Comparison of ENCODE assay signal across 22 cellular contexts in the genomic region with DNA sequence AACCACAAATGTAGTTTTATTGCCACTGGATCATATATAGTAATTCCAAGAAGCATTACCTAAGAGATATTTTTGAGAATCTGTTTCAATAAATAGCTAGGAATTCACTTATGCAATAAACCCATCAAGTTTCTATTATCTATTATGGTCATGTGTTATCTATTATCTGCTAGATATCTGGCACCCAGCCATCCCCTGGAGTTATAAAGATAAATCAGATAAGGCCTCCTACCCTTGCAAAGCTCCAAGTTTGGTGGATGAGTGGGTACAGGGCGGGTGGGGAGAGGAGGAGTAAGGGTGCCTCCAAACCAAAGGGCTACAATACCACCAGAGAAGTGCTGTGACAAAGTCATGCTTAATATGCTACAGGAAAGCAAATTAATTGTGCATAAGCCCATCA. TPM values are rescaled to one million over a fixed set of nuclear protein-coding genes. Genes with fewer than 3 reads are reported as not detected.
DNase-seq lines count a peak whose midpoint lies in the region; ATAC-seq, FAIRE-seq and TF ChIP-seq lines count a peak whose summit lies in the region.
"Had no signal": no experiment of that assay in that cellular context is flagged by ENCODE, and none has a peak within 500 bp of the region (broad histone marks: within the 10 kb centered on the region; RNA-seq: fewer than 3 reads in every experiment).

No MANE protein-coding gene starts in this region.

- intact Hi-C loops in adrenal gland (cut with DNase I) = no loop called here

- dilution Hi-C loops in keratinocyte (cut with MboI; ENCODE audit: extremely low pct_ligation_motif_present, low sequenced_read_pairs) = no loop called here

- H3K9ac ChIP-seq in BLaER1 (no peak overlapping the region), keratinocyte (ENCODE audit: control insufficient read depth, extremely low read depth, insufficient read depth, low read length) (no peak overlapping the region)

- no peaks in the 10 kb centered on the region for H3K79me2 ChIP-seq in keratinocyte (ENCODE audit: control insufficient read depth, insufficient read depth, low read length)

- FAIRE-seq in keratinocyte (lab: Jason Lieb, UNC) = no peak
- FAIRE-seq: A549, H54 had no signal

- DNase-seq in M059J (ENCODE audit: low read depth) (peak; percentile 42), adrenal gland (peak in 6 of 7 donors; percentile 34 to 80 (median 54)), keratinocyte (ENCODE audit: low read depth, low spot score) (peak; percentile 15), NCI-H446 treated with DMSO at 0.1 percent for 48 hours (lab: John Stamatoyannopoulos, UW) (no peak)
- no peak for DNase-seq in activated CD4-positive, CD25-positive, alpha-beta regulatory T cell treated with anti-CD3 and anti-CD28 coated beads, Interleukin-2, amount 50 U/mL, for 72 hours
- no peak for DNase-seq in effector memory CD4-positive, alpha-beta T cell
- DNase-seq: C1 segment of cervical spinal cord; Calu3; CD8-positive, alpha-beta memory T cell; DMS153; Karpas-422; MG63; NCI-H1694 treated with DMSO at 0.1 percent for 48 hours; NCI-H2081 treated with DMSO at 0.1 percent for 48 hours; NCI-H2171 treated with DMSO at 0.1 percent for 48 hours; NCI-H526; OCI-M1; SHP77 had no signal

- H3K36me3 ChIP-seq in BLaER1 (no peaks in the 10 kb centered on the region), adrenal gland (replicated peaks in 1 of 2) (no peaks in the 10 kb centered on the region), keratinocyte (ENCODE audit: control insufficient read depth in 2 of 2, extremely low read depth in 1 of 2, insufficient read depth in 2 of 2, low read length in 2 of 2) (no peaks in the 10 kb centered on the region)
- no peaks in the 10 kb centered on the region for H3K36me3 ChIP-seq in effector memory CD4-positive, alpha-beta T cell (ENCODE audit: control insufficient read depth, insufficient read depth, low read length)
- H3K36me3 ChIP-seq: MG63 had no signal

- H3K4me2 ChIP-seq in BLaER1 (peak overlapping the region; percentile 78), keratinocyte (ENCODE audit: control insufficient read depth, extremely low read depth, insufficient read depth, low read depth, low read length) (no peak overlapping the region)
- H3K4me2 ChIP-seq: A549 had no signal

- no peak for TF ChIP-seq CTCF in adrenal gland (IDR thresholded peaks at IDR 0.05)
- TF ChIP-seq CTCF in keratinocyte (optimal IDR thresholded peaks at IDR 0.05 in 1 of 3, IDR thresholded peaks at IDR 0.05 in 1 of 3, conservative IDR thresholded peaks at IDR 0.05 in 1 of 3; ENCODE audit: extremely low read depth in 1 of 3, insufficient read depth in 2 of 3, low read length in 3 of 3) = no peak

- H4K20me1 ChIP-seq in BLaER1 (peaks cover 5% of the 10 kb centered on the region; the same call in 1 of the 2 replicates), keratinocyte (ENCODE audit: control insufficient read depth, extremely low read depth, insufficient read depth, low read length) (no peaks in the 10 kb centered on the region)

- H3K9me1 ChIP-seq in keratinocyte (ENCODE audit: control insufficient read depth, extremely low read depth, insufficient read depth, low read length) = no peaks in the 10 kb centered on the region

- no peak for ATAC-seq in HG03378 (IDR thresholded peaks at IDR 0.05; ENCODE audit: unreplicated experiment)
- ATAC-seq: A549 had no signal

- H3K27ac ChIP-seq in BLaER1 = no peak overlapping the region
- no peak overlapping the region for H3K27ac ChIP-seq in adrenal gland
- H3K27ac ChIP-seq in keratinocyte (ENCODE audit: control insufficient read depth, insufficient read depth, low read length) = no peak overlapping the region
- H3K27ac ChIP-seq in effector memory CD4-positive, alpha-beta T cell (ENCODE audit: insufficient read depth, low read length, poor library complexity, severe bottlenecking) = no peak overlapping the region
- H3K27ac ChIP-seq: A549 had no signal

- H3K27me3 ChIP-seq in BLaER1 (no peaks in the 10 kb centered on the region), adrenal gland (no peaks in the 10 kb centered on the region), keratinocyte (ENCODE audit: control insufficient read depth, extremely low read depth, insufficient read depth, low read length) (no peaks in the 10 kb centered on the region)
- no peaks in the 10 kb centered on the region for H3K27me3 ChIP-seq in effector memory CD4-positive, alpha-beta T cell (replicated peaks; ENCODE audit: control insufficient read depth, insufficient read depth, low read length, poor library complexity, severe bottlenecking)
- H3K27me3 ChIP-seq: MG63 had no signal

- H2AFZ ChIP-seq in keratinocyte (ENCODE audit: control insufficient read depth, low read length) = no peak overlapping the region

- no peak for TF ChIP-seq POLR2A in adrenal gland (IDR thresholded peaks at IDR 0.05)

- WGBS in adrenal gland, 4 donors = 66 to 93% (median 80%) methylated on average over 1 of the region's 1 CpG

- H3K9me3 ChIP-seq in BLaER1 = peaks cover 7% of the 10 kb centered on the region
- H3K9me3 ChIP-seq in adrenal gland (replicated peaks in 1 of 3) = no peaks in the 10 kb centered on the region
- no peaks in the 10 kb centered on the region for H3K9me3 ChIP-seq in keratinocyte (ENCODE audit: control insufficient read depth, low read depth, low read length)
- no peaks in the 10 kb centered on the region for H3K9me3 ChIP-seq in effector memory CD4-positive, alpha-beta T cell (ENCODE audit: control insufficient read depth, low read length)
- H3K9me3 ChIP-seq: A549, MG63 had no signal

- peaks cover 57% of the 10 kb centered on the region for H3K4me1 ChIP-seq in BLaER1
- no peaks in the 10 kb centered on the region for H3K4me1 ChIP-seq in adrenal gland (replicated peaks in 1 of 2)
- peaks cover 19% of the 10 kb centered on the region for H3K4me1 ChIP-seq in keratinocyte (ENCODE audit: control insufficient read depth, extremely low read depth, insufficient read depth, low read length)
- no peaks in the 10 kb centered on the region for H3K4me1 ChIP-seq in effector memory CD4-positive, alpha-beta T cell (ENCODE audit: control insufficient read depth, insufficient read depth, low read length, poor library complexity, severe bottlenecking)
- H3K4me1 ChIP-seq: A549 had no signal

- H3K4me3 ChIP-seq in BLaER1 (no peak overlapping the region), adrenal gland (no peak overlapping the region), keratinocyte (ENCODE audit: control insufficient read depth in 2 of 3, extremely low read depth in 1 of 3, insufficient read depth in 2 of 3, low read depth in 1 of 3, low read length in 3 of 3) (no peak overlapping the region)
- H3K4me3 ChIP-seq in effector memory CD4-positive, alpha-beta T cell (ENCODE audit: insufficient read depth, low read depth, low read length, poor library complexity, severe bottlenecking) = no peak overlapping the region
- H3K4me3 ChIP-seq: A549, MG63 had no signal

RNA-seq across cellular contexts. Expression of a gene that starts 10.3 kb away (rescaled TPM):
- total RNA-seq in M059J (2014; rRNA removed; shearing (Covaris generic)) = not detected in 2 replicates
- total RNA-seq in adrenal gland = 1 to 10 TPM in 1 of 8 donors, under 1 TPM in 3, not detected in 4; 0.07 to 2.5 (median 0.60) TPM
- polyA plus RNA-seq in adrenal gland = 1 to 10 TPM in 1 of 3 donors, under 1 TPM in 2; 0.24 to 2.1 (median 0.26) TPM
- polyA plus RNA-seq in keratinocyte = not detected in 3 replicates
- polyA plus RNA-seq in keratinocyte (2011; ENCODE audit: low read depth) = not detected
- polyA plus RNA-seq in keratinocyte (2011; cell fraction: cytosol; rRNA removed) = not detected in 2 replicates
- not detected in 2 replicates for polyA plus RNA-seq in keratinocyte (2011; cell fraction: nucleus; rRNA removed)
- not detected in 2 replicates for polyA plus RNA-seq in keratinocyte (2012; ENCODE audit: low replicate concordance)
- polyA minus RNA-seq in keratinocyte = not detected in 3 replicates
- not detected for polyA minus RNA-seq in keratinocyte (2011; cell fraction: cytosol; rRNA and poly(A)+ RNA removed)
- polyA minus RNA-seq in keratinocyte (2011; cell fraction: nucleus; rRNA and poly(A)+ RNA removed) = not detected in 2 replicates
- total RNA-seq: Calu3; CD8-positive, alpha-beta memory T cell had no signal
- polyA plus RNA-seq: A549; CD8-positive, alpha-beta memory T cell had no signal

Comparison
In these comparisons a context has a peak if more than half of its experiments do, and no peak if none do; other contexts are left out.
1. DNase-seq: peak in M059J (single experiment), adrenal gland (6 of 7) and keratinocyte (single experiment); none in activated CD4-positive, CD25-positive, alpha-beta regulatory T cell treated with anti-CD3 and anti-CD28 coated beads, Interleukin-2, amount 50 U/mL, for 72 hours (single experiment), effector memory CD4-positive, alpha-beta T cell (0 of 3) and NCI-H446 treated with DMSO at 0.1 percent for 48 hours (single experiment).